Comparison of ENCODE assay signal across 10 cellular contexts in genomic region chr1:17485280-17485679, GRCh38. TPM values are rescaled to one million over a fixed set of nuclear protein-coding genes. Genes with fewer than 3 reads are reported as not detected.
DNase-seq lines count a peak whose midpoint lies in the region; TF ChIP-seq lines count a peak whose summit lies in the region.
"Had no signal": no experiment of that assay in that cellular context is flagged by ENCODE, and none has a peak within 500 bp of the region (broad histone marks: within the 10 kb centered on the region; RNA-seq: fewer than 3 reads in every experiment).

No MANE protein-coding gene starts in this region.

- in situ Hi-C loops in brain microvascular endothelial cell (cut with HindIII; ENCODE audit: low pct_ligation_motif_present, low sequenced_read_pairs) = no loop called here

- H3K27me3 Mint-ChIP-seq in mesothelial cell of epicardium (ENCODE audit: low read depth) = peaks cover 2% of the 10 kb centered on the region

- no peaks in the 10 kb centered on the region for H3K36me3 ChIP-seq in brain microvascular endothelial cell (replicated peaks)
- H3K36me3 ChIP-seq: transverse colon had no signal

- H3K27ac ChIP-seq in brain microvascular endothelial cell = no peak overlapping the region
- H3K27ac ChIP-seq: transverse colon had no signal

- H3K9me3 Mint-ChIP-seq in mesothelial cell of epicardium = no peaks in the 10 kb centered on the region

- DNase-seq in DMS 273 (lab: John Stamatoyannopoulos, UW; ENCODE audit: unreplicated experiment) (peak; percentile 33), DMS 273 treated with DMSO at 0.1 percent for 48 hours (lab: John Stamatoyannopoulos, UW) (no peak), HuH-7 (ENCODE audit: low spot score) (peak; percentile 59), brain microvascular endothelial cell (peak; percentile 14), mesothelial cell of epicardium (ENCODE audit: low spot score in 2 of 2, unreplicated experiment in 2 of 2) (no peak), middle frontal gyrus (ENCODE audit: extremely low spot score, low spot score) (no peak), NCI-H748 (lab: John Stamatoyannopoulos, UW; ENCODE audit: unreplicated experiment) (no peak), NOMO-1 (lab: John Stamatoyannopoulos, UW; ENCODE audit: unreplicated experiment in 2 of 2) (no peak)
- DNase-seq: 8988T, transverse colon had no signal

- no peak overlapping the region for H3K4me3 Mint-ChIP-seq in mesothelial cell of epicardium

- no peak overlapping the region for H3K27ac Mint-ChIP-seq in mesothelial cell of epicardium

- no peaks in the 10 kb centered on the region for H3K27me3 ChIP-seq in brain microvascular endothelial cell (replicated peaks)

- peaks cover 9% of the 10 kb centered on the region for H3K4me1 Mint-ChIP-seq in mesothelial cell of epicardium

- no peaks in the 10 kb centered on the region for H3K36me3 Mint-ChIP-seq in mesothelial cell of epicardium

- TF ChIP-seq CTCF in brain microvascular endothelial cell (IDR thresholded peaks at IDR 0.05; ENCODE audit: low read depth, low read length, missing control alignments) (peak; percentile 68), mesothelial cell of epicardium (IDR thresholded peaks at IDR 0.05; ENCODE audit: unreplicated experiment) (peak; percentile 21)

- H3K4me3 ChIP-seq in brain microvascular endothelial cell (ENCODE audit: low read depth, low read length) = no peak overlapping the region
- H3K4me3 ChIP-seq: transverse colon had no signal

RNA-seq across cellular contexts. Expression of gene RCC2, which starts 45.8 kb away (rescaled TPM):
- total RNA-seq in mesothelial cell of epicardium = 155 to 164 TPM (median 159 TPM) in 3 replicates

RNA-seq across cellular contexts. Expression of gene ARHGEF10L, which starts 54.2 kb away (rescaled TPM):
- total RNA-seq in mesothelial cell of epicardium = 31.3 to 33.1 TPM (median 32.6 TPM) in 3 replicates

Comparison
In these comparisons a context has a peak if more than half of its experiments do, and no peak if none do; other contexts are left out.
1. DNase-seq: peak in DMS 273 (single experiment), HuH-7 (single experiment) and brain microvascular endothelial cell (single experiment); none in DMS 273 treated with DMSO at 0.1 percent for 48 hours (single experiment), mesothelial cell of epicardium (0 of 2), middle frontal gyrus (single experiment), NCI-H748 (single experiment) and NOMO-1 (0 of 2).